1 cellular context compared by ENCODE assay signal in the genomic region with DNA sequence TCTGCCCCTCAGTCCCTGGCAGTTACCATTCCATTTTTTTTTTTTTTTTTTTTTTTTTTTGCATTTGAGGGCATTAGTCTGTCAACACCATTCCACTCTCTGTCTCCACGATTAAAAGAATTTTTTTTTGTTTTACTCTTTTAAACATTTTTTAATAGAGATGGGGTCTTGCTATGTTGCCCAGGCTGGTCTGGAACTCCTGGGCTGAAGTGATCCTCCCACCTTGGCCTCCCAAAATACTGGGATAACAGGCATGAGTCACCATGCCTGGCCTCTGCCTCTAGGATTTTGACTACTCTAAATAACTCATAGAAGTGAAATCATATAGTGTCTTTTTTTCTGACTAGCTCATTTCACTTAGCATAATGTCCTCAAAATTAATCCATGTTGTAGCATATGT.
TF ChIP-seq lines count a peak whose summit lies in the region.

No MANE protein-coding gene starts in this region.

TF ChIP-seq in HepG2, 621 proteins besides CTCF, POLR2A, EP300 and RAD21:
- TF ChIP-seq, protein P1, sequence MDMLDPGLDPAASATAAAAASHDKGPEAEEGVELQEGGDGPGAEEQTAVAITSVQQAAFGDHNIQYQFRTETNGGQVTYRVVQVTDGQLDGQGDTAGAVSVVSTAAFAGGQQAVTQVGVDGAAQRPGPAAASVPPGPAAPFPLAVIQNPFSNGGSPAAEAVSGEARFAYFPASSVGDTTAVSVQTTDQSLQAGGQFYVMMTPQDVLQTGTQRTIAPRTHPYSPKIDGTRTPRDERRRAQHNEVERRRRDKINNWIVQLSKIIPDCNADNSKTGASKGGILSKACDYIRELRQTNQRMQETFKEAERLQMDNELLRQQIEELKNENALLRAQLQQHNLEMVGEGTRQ (IDR thresholded peaks at IDR 0.05; ENCODE audit: low read depth, low read length) = no peak
- TF ChIP-seq, protein P1 (CRISPR knock-in tag; IDR thresholded peaks at IDR 0.05; ENCODE audit: borderline replicate concordance) = no peak
- no peak for TF ChIP-seq FOSL2 (CRISPR knock-in tag; IDR thresholded peaks at IDR 0.05)
- TF ChIP-seq ZNF543 (CRISPR knock-in tag; IDR thresholded peaks at IDR 0.05) = no peak
- TF ChIP-seq ZNF121 (CRISPR knock-in tag; IDR thresholded peaks at IDR 0.05) = peak; percentile 46; the same call in 1 of the 2 replicates
